Comparison of ENCODE assay signal across 18 cellular contexts in genomic region chr6:163926642-163927041, GRCh38.
DNase-seq lines count a peak whose midpoint lies in the region; ATAC-seq and TF ChIP-seq lines count a peak whose summit lies in the region.
"Had no signal": no experiment of that assay in that cellular context is flagged by ENCODE, and none has a peak within 500 bp of the region (broad histone marks: within the 10 kb centered on the region; RNA-seq: fewer than 3 reads in every experiment).

No MANE protein-coding gene starts in this region.

- H3K36me3 ChIP-seq in left ventricle myocardium inferior, result no peaks in the 10 kb centered on the region
- H3K36me3 ChIP-seq: cardiac muscle cell, SJSA1 had no signal

- H3K27me3 ChIP-seq in left ventricle myocardium inferior (ENCODE audit: low read depth), result no peaks in the 10 kb centered on the region
- H3K27me3 ChIP-seq: cardiac muscle cell, SJSA1 had no signal

- peaks cover 6% of the 10 kb centered on the region for H3K4me1 ChIP-seq in left ventricle myocardium inferior
- H3K4me1 ChIP-seq: SJSA1 had no signal

- DNase-seq in G401 (ENCODE audit: low spot score) (peak; percentile 31), astrocyte of the hippocampus (ENCODE audit: low read depth, low spot score) (peak; percentile 18), left ventricle myocardium inferior (peak; percentile 53), sciatic nerve (ENCODE audit: low spot score) (no peak), coronary artery (ENCODE audit: low spot score) (no peak)
- DNase-seq: activated CD4-positive, alpha-beta T cell treated with anti-CD3 and anti-CD28 coated beads for 36 hours; activated naive CD4-positive, alpha-beta T cell treated with anti-CD3 and anti-CD28 coated beads, Interleukin-2, amount 50 U/mL, for 16 hours; effector memory CD8-positive, alpha-beta T cell; foreskin fibroblast; H7; NCI-H187 treated with DMSO at 0.1 percent for 48 hours; NCI-H510A treated with DMSO at 0.1 percent for 48 hours; stimulated activated CD4-positive, alpha-beta T cell treated with anti-CD3 and anti-CD28 coated beads, Interleukin-2, amount 100 ng/mL, for 48 hours had no signal

- H3K27ac ChIP-seq in left ventricle myocardium inferior (replicated peaks) (peak overlapping the region; percentile 40), coronary artery (peak overlapping the region in 1 of 2 donors; percentile 49)
- H3K27ac ChIP-seq: cardiac muscle cell, SJSA1 had no signal

- no peak overlapping the region for H3K4me3 ChIP-seq in left ventricle myocardium inferior
- no peak overlapping the region for H3K4me3 ChIP-seq in coronary artery
- H3K4me3 ChIP-seq: cardiac muscle cell, SJSA1 had no signal

- intact Hi-C loops in left ventricle myocardium inferior (cut with micrococcal nuclease), result no loop called here
- intact Hi-C loops in sciatic nerve (cut with DNase I), result no loop called here

- TF ChIP-seq CTCF in left ventricle myocardium inferior (IDR thresholded peaks at IDR 0.05; ENCODE audit: borderline replicate concordance) (no peak), coronary artery (IDR thresholded peaks at IDR 0.05) (no peak)

- H3K9me3 ChIP-seq in left ventricle myocardium inferior (replicated peaks), result no peaks in the 10 kb centered on the region
- H3K9me3 ChIP-seq: SJSA1 had no signal

- in situ Hi-C loops in G401 (cut with HindIII; ENCODE audit: low sequenced_read_pairs), result loop anchor here (25.0 kb wide), 1 partner anchor 714 kb away; no protein-coding TSS in a partner anchor

- ATAC-seq in sciatic nerve (peak; percentile 39), HG03520 (IDR thresholded peaks at IDR 0.05; ENCODE audit: unreplicated experiment) (no peak), HG03135 (IDR thresholded peaks at IDR 0.05; ENCODE audit: unreplicated experiment) (no peak), GM21825 (IDR thresholded peaks at IDR 0.05; ENCODE audit: unreplicated experiment) (no peak)
- ATAC-seq: activated CD4-positive, alpha-beta T cell treated with anti-CD3 and anti-CD28 coated beads for 36 hours; effector memory CD8-positive, alpha-beta T cell had no signal

Comparison
In these comparisons a context has a peak if more than half of its experiments do, and no peak if none do; other contexts are left out.
1. DNase-seq: peak in G401 (single experiment), astrocyte of the hippocampus (single experiment) and left ventricle myocardium inferior (single experiment); none in sciatic nerve (single experiment) and coronary artery (single experiment).